ENCODE assay signal across 32 cellular contexts in the genomic region with DNA sequence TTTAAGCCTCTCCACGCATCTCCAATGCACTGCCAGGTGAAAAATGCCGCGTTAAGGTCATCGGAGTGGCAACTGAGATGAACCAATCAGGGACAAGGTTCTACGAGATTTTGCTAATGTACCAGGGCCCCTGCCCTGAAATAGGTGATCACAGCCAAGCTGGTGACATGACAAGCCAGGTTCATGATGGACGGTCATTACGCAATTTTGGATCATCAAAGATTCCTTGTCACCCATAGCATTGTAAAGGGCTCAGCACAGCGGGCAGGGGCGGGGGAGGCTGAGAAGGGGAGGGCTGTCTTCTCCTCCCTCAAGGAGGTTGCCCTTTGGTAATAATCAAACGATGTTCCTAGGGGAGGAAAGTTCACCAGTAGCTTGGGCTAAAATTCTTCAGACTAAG.
"Had no signal": no experiment of that assay in that cellular context is flagged by ENCODE, and none has a peak within 500 bp of the region (broad histone marks: within the 10 kb centered on the region; RNA-seq: fewer than 3 reads in every experiment).

No MANE protein-coding gene starts in this region.

- H3K9me3 ChIP-seq: adrenal gland, body of pancreas, esophagus squamous epithelium, gastroesophageal sphincter, heart right ventricle had no signal

- H3K4me1 ChIP-seq: adrenal gland, heart right ventricle had no signal

- FAIRE-seq: colon, endometrium, endothelial cell of umbilical vein had no signal

- H3K27ac ChIP-seq: adrenal gland, body of pancreas, epithelial cell of prostate, esophagus squamous epithelium, gastroesophageal sphincter, heart right ventricle had no signal

- H3K27me3 ChIP-seq: body of pancreas had no signal

- H3K36me3 ChIP-seq: adrenal gland, esophagus squamous epithelium, gastroesophageal sphincter, heart right ventricle had no signal

- DNase-seq: activated CD4-positive, alpha-beta memory T cell treated with anti-CD3 and anti-CD28 coated beads for 36 hours; activated CD4-positive, alpha-beta T cell treated with anti-CD3 and anti-CD28 coated beads for 36 hours; activated CD4-positive, alpha-beta T cell treated with anti-CD3 and anti-CD28 coated beads, Interleukin-2, amount 10 ng/mL, durations not matched to agents 24 days and 14 days; activated CD4-positive, CD25-positive, alpha-beta regulatory T cell; activated CD4-positive, CD25-positive, alpha-beta regulatory T cell treated with anti-CD3 and anti-CD28 coated beads, Interleukin-2, amount 50 U/mL, for 72 hours; activated CD8-positive, alpha-beta memory T cell treated with anti-CD3 and anti-CD28 coated beads, Interleukin-2, amount 10 ng/mL, durations not matched to agents 7 days and 5 days; activated CD8-positive, alpha-beta memory T cell treated with anti-CD3 and anti-CD28 coated beads, Interleukin-2, amount 50 U/mL, for 4 hours; activated CD8-positive, alpha-beta T cell treated with anti-CD3 and anti-CD28 coated beads, Interleukin-2, amount 10 ng/mL, durations not matched to agents 7 days and 5 days; activated gamma-delta T cell treated with Interleukin-2 at 50 U/mL for 16 hours; activated naive CD4-positive, alpha-beta T cell treated with Interleukin-2 at 50 U/mL for 16 hours; activated naive CD8-positive, alpha-beta T cell treated with anti-CD3 and anti-CD28 coated beads for 36 hours; activated naive CD8-positive, alpha-beta T cell treated with anti-CD3 and anti-CD28 coated beads, Interleukin-2, amount 50 U/mL, for 24 hours; activated T-cell treated with anti-CD3 and anti-CD28 coated beads, Interleukin-2, amount 50 U/mL, for 1 hour; activated T-cell treated with anti-CD3 and anti-CD28 coated beads, Interleukin-2, amount 50 U/mL, for 48 hours; amygdala; aorta; body of pancreas; caudate nucleus; cortex of kidney; dermis blood vessel endothelial cell; effector CD4-positive, alpha-beta T cell; effector memory CD8-positive, alpha-beta T cell; esophagus squamous epithelium; foreskin melanocyte; heart right ventricle; T-helper 2 cell had no signal

- ATAC-seq: activated CD4-positive, alpha-beta T cell treated with anti-CD3 and anti-CD28 coated beads for 36 hours; activated CD8-positive, alpha-beta memory T cell treated with anti-CD3 and anti-CD28 coated beads, Interleukin-2, amount 10 ng/mL, durations not matched to agents 7 days and 5 days; activated CD8-positive, alpha-beta T cell treated with anti-CD3 and anti-CD28 coated beads, Interleukin-2, amount 10 ng/mL, durations not matched to agents 7 days and 5 days; activated naive CD8-positive, alpha-beta T cell treated with anti-CD3 and anti-CD28 coated beads, Interleukin-2, amount 50 U/mL, for 24 hours; body of pancreas; effector memory CD8-positive, alpha-beta T cell; gastroesophageal sphincter; heart right ventricle had no signal

- H3K4me3 ChIP-seq: adrenal gland, body of pancreas, esophagus squamous epithelium, gastroesophageal sphincter, heart right ventricle had no signal
